ENCODE assay signal across 9 cellular contexts in genomic region chr7:520503-521161, GRCh38. TPM values are rescaled to one million over a fixed set of nuclear protein-coding genes. Genes with fewer than 3 reads are reported as not detected.
DNase-seq lines count a peak whose midpoint lies in the region; ATAC-seq and TF ChIP-seq lines count a peak whose summit lies in the region.
"Had no signal": no experiment of that assay in that cellular context is flagged by ENCODE, and none has a peak within 500 bp of the region (broad histone marks: within the 10 kb centered on the region; RNA-seq: fewer than 3 reads in every experiment).

No MANE protein-coding gene starts in this region.

- peak overlapping the region; percentile 72 for H3K27ac ChIP-seq in cingulate gyrus (ENCODE audit: low read depth, low read length)

- H3K27me3 Mint-ChIP-seq in natural killer cell (ENCODE audit: low read depth in 2 of 2): peaks cover 6 to 25% of the 10 kb centered on the region in 2 donors
- peaks cover 7 to 18% of the 10 kb centered on the region in 2 donors for H3K27me3 Mint-ChIP-seq in natural killer cell treated with Interleukin-12 subunit alpha and Interleukin-12 subunit beta and Interleukin-15 and Interleukin-18, amount 100 ng/mL, for 72 hours

- peaks cover 0 to 12% of the 10 kb centered on the region in 2 donors for H3K4me1 Mint-ChIP-seq in natural killer cell
- peaks cover 0 to 4% of the 10 kb centered on the region in 2 donors for H3K4me1 Mint-ChIP-seq in natural killer cell treated with Interleukin-12 subunit alpha and Interleukin-12 subunit beta and Interleukin-15 and Interleukin-18, amount 100 ng/mL, for 72 hours (ENCODE audit: low read depth in 2 of 2)

- peak overlapping the region; percentile 6 for H3K4me3 Mint-ChIP-seq in natural killer cell
- H3K4me3 Mint-ChIP-seq in natural killer cell treated with Interleukin-12 subunit alpha and Interleukin-12 subunit beta and Interleukin-15 and Interleukin-18, amount 100 ng/mL, for 72 hours: no peak overlapping the region

- no peaks in the 10 kb centered on the region for H3K9me3 Mint-ChIP-seq in natural killer cell
- H3K9me3 Mint-ChIP-seq in natural killer cell treated with Interleukin-12 subunit alpha and Interleukin-12 subunit beta and Interleukin-15 and Interleukin-18, amount 100 ng/mL, for 72 hours: no peaks in the 10 kb centered on the region

- no peak for DNase-seq in natural killer cell
- DNase-seq in natural killer cell treated with Interleukin-12 subunit alpha and Interleukin-12 subunit beta and Interleukin-15 and Interleukin-18, amount 100 ng/mL, for 72 hours (ENCODE audit: low spot score): no peak
- DNase-seq in midbrain (lab: John Stamatoyannopoulos, UW): peak; percentile 13
- no peak for DNase-seq in posterior vena cava (ENCODE audit: low spot score)
- DNase-seq in GM19238 (ENCODE audit: insufficient read length, low spot score): no peak
- DNase-seq: DMS153 had no signal

- H3K27ac Mint-ChIP-seq in natural killer cell: no peak overlapping the region
- no peak overlapping the region for H3K27ac Mint-ChIP-seq in natural killer cell treated with Interleukin-12 subunit alpha and Interleukin-12 subunit beta and Interleukin-15 and Interleukin-18, amount 100 ng/mL, for 72 hours

- no peaks in the 10 kb centered on the region for H3K36me3 Mint-ChIP-seq in natural killer cell
- H3K36me3 Mint-ChIP-seq in natural killer cell treated with Interleukin-12 subunit alpha and Interleukin-12 subunit beta and Interleukin-15 and Interleukin-18, amount 100 ng/mL, for 72 hours: no peaks in the 10 kb centered on the region

- ATAC-seq in natural killer cell (no peak), HG02840 (IDR thresholded peaks at IDR 0.05; ENCODE audit: low FRiP score, unreplicated experiment) (no peak), GM21390 (IDR thresholded peaks at IDR 0.05; ENCODE audit: unreplicated experiment) (no peak)
- no peak for ATAC-seq in natural killer cell treated with Interleukin-12 subunit alpha and Interleukin-12 subunit beta and Interleukin-15 and Interleukin-18, amount 100 ng/mL, for 72 hours

- intact Hi-C loops in natural killer cell (cut with micrococcal nuclease): no loop called here
- intact Hi-C loops in posterior vena cava (cut with DNase I): loop anchor here in 1 of 2 donors (1.0 kb wide), 2 partner anchors 46 to 257 kb away; no protein-coding TSS in a partner anchor

- TF ChIP-seq CTCF in natural killer cell (IDR thresholded peaks at IDR 0.05): no peak

RNA-seq across cellular contexts. Expression of gene PDGFA, which starts 1.0 kb away (rescaled TPM):
- total RNA-seq in natural killer cell (1 to 10 TPM in 2 of 3 donors, under 1 TPM in 1; 0.86 to 2.0 (median 1.5) TPM), posterior vena cava (10 to 100 TPM; 54.1 to 63.1 TPM)
- 1 to 10 TPM; 1.3 to 5.0 TPM for total RNA-seq in natural killer cell treated with Interleukin-12 subunit alpha and Interleukin-12 subunit beta and Interleukin-15 and Interleukin-18, amount 100 ng/mL, for 72 hours

Comparison
In these comparisons a context has a peak if more than half of its experiments do, and no peak if none do; other contexts are left out.
1. RNA of gene PDGFA, which starts 1.0 kb away (total RNA-seq): 54.1 to 63.1 TPM in posterior vena cava; 1.3 to 5.0 TPM in natural killer cell treated with Interleukin-12 subunit alpha and Interleukin-12 subunit beta and Interleukin-15 and Interleukin-18, amount 100 ng/mL, for 72 hours and 0.86 to 2.0 TPM in natural killer cell; every median in the first group is over 4 times any median in the second.